18 cellular contexts compared by ENCODE assay signal in genomic region chr2:188922191-188922590, GRCh38. TPM values are rescaled to one million over a fixed set of nuclear protein-coding genes. Genes with fewer than 3 reads are reported as not detected.
DNase-seq lines count a peak whose midpoint lies in the region; ATAC-seq, FAIRE-seq and TF ChIP-seq lines count a peak whose summit lies in the region.
"Had no signal": no experiment of that assay in that cellular context is flagged by ENCODE, and none has a peak within 500 bp of the region (broad histone marks: within the 10 kb centered on the region; RNA-seq: fewer than 3 reads in every experiment).

No MANE protein-coding gene starts in this region.

- peak; percentile 46 for ATAC-seq in foreskin keratinocyte
- ATAC-seq: A549, GM12878, GM23338, HepG2 had no signal

- H3K27me3 Mint-ChIP-seq in immature natural killer cell (ENCODE audit: low read depth in 3 of 3) = no peaks in the 10 kb centered on the region
- no peaks in the 10 kb centered on the region for H3K27me3 Mint-ChIP-seq in CD14-positive monocyte (ENCODE audit: low read depth in 3 of 3)
- H3K27me3 Mint-ChIP-seq: CD4-positive, alpha-beta memory T cell; IgD-negative memory B cell had no signal

- H2AFZ ChIP-seq in mammary epithelial cell (ENCODE audit: low read depth, low read length) (no peak overlapping the region), endothelial cell of umbilical vein (ENCODE audit: low read depth, low read length) (peak overlapping the region; percentile 51)
- H2AFZ ChIP-seq: GM23338 had no signal

- H3K9me3 Mint-ChIP-seq in immature natural killer cell (peaks cover 15 to 49% (median 28%) of the 10 kb centered on the region in 6 donors), CD14-positive monocyte (peaks cover 0 to 8% (median 6%) of the 10 kb centered on the region in 7 donors)
- H3K9me3 Mint-ChIP-seq: GM23338 had no signal

- TF ChIP-seq POLR2A in breast epithelium (IDR thresholded peaks at IDR 0.05) (no peak), endothelial cell of umbilical vein (IDR thresholded peaks at IDR 0.05; ENCODE audit: low read depth, low read length) (no peak)

- H3K36me3 ChIP-seq in mammary epithelial cell (ENCODE audit: insufficient read depth, low read length) (no peaks in the 10 kb centered on the region), breast epithelium (no peaks in the 10 kb centered on the region), endothelial cell of umbilical vein (ENCODE audit: control insufficient read depth in 2 of 2, extremely low read depth in 1 of 2, insufficient read depth in 2 of 2, low read length in 2 of 2) (no peaks in the 10 kb centered on the region)

- 82% methylated on average over 1 of the region's 1 CpG for WGBS in mammary epithelial cell (ENCODE audit: low coverage, missing lambda C conversion rate)

- in situ Hi-C loops in mammary epithelial cell (cut with MboI; ENCODE audit: low sequenced_read_pairs in 2 of 2) = no loop called here

- H3K27ac ChIP-seq in mammary epithelial cell (ENCODE audit: insufficient read depth, low read depth, low read length) (no peak overlapping the region), breast epithelium (no peak overlapping the region), endothelial cell of umbilical vein (ENCODE audit: insufficient read depth, low read depth, low read length) (no peak overlapping the region), foreskin keratinocyte (no peak overlapping the region)
- H3K27ac ChIP-seq: 22Rv1, A549, C4-2B had no signal

- H4K20me1 ChIP-seq in mammary epithelial cell (ENCODE audit: insufficient read depth, low read length) (no peaks in the 10 kb centered on the region), endothelial cell of umbilical vein (replicated peaks; ENCODE audit: control insufficient read depth, extremely low read depth, insufficient read depth, low read length) (no peaks in the 10 kb centered on the region)

- POLR2A ChIA-PET in endothelial cell of umbilical vein (lab: Charles Lee) = no interaction called here

- H3K4me1 Mint-ChIP-seq in immature natural killer cell (no peaks in the 10 kb centered on the region), CD14-positive monocyte (no peaks in the 10 kb centered on the region)
- H3K4me1 Mint-ChIP-seq: CD4-positive, alpha-beta memory T cell; GM23338 had no signal

- dilution Hi-C loops in mammary epithelial cell (cut with HindIII; ENCODE audit: low sequenced_read_pairs) = no loop called here
- dilution Hi-C loops in endothelial cell of umbilical vein (cut with MboI; ENCODE audit: extremely low pct_ligation_motif_present, low sequenced_read_pairs) = no loop called here

- H3K36me3 Mint-ChIP-seq in immature natural killer cell (no peaks in the 10 kb centered on the region), CD14-positive monocyte (no peaks in the 10 kb centered on the region)
- H3K36me3 Mint-ChIP-seq: CD4-positive, alpha-beta memory T cell; IgD-negative memory B cell had no signal

- H3K4me2 ChIP-seq in mammary epithelial cell (ENCODE audit: insufficient read depth, low read depth, low read length) (no peak overlapping the region), endothelial cell of umbilical vein (ENCODE audit: insufficient read depth, low read length) (no peak overlapping the region)
- H3K4me2 ChIP-seq: A549, GM23338 had no signal

- H3K9me1 ChIP-seq in endothelial cell of umbilical vein (replicated peaks; ENCODE audit: control insufficient read depth, extremely low read depth, insufficient read depth, low read length) = no peaks in the 10 kb centered on the region

- DNase-seq in mammary epithelial cell (peak; percentile 25), breast epithelium (ENCODE audit: low spot score in 2 of 2) (no peak), endothelial cell of umbilical vein (ENCODE audit: low read depth, low spot score) (no peak), foreskin keratinocyte (peak in 1 of 2 donors; percentile 29), immature natural killer cell (no peak), CD14-positive monocyte (ENCODE audit: low spot score) (no peak), NCI-H2196 treated with DMSO at 0.1 percent for 48 hours (lab: John Stamatoyannopoulos, UW; ENCODE audit: unreplicated experiment) (no peak)
- DNase-seq: AML-193; CD4-positive, alpha-beta memory T cell; DMS79 treated with DMSO at 0.1 percent for 48 hours had no signal

- H3K4me3 ChIP-seq in mammary epithelial cell (replicated peaks in 1 of 3; ENCODE audit: insufficient read depth in 1 of 3, low read depth in 2 of 3, low read length in 3 of 3) (no peak overlapping the region), breast epithelium (no peak overlapping the region), endothelial cell of umbilical vein (replicated peaks in 1 of 3; ENCODE audit: insufficient read depth in 1 of 3, low read depth in 1 of 3, low read length in 3 of 3) (no peak overlapping the region)
- H3K4me3 ChIP-seq: A549, GM12878, GM23338 had no signal

- H3K27ac Mint-ChIP-seq in immature natural killer cell = no peak overlapping the region
- H3K27ac Mint-ChIP-seq in CD14-positive monocyte = no peak overlapping the region
- H3K27ac Mint-ChIP-seq: CD4-positive, alpha-beta memory T cell; GM23338; IgD-negative memory B cell had no signal

- no peak overlapping the region for H3K9ac ChIP-seq in mammary epithelial cell (ENCODE audit: insufficient read depth, low read length)
- no peak overlapping the region for H3K9ac ChIP-seq in endothelial cell of umbilical vein (replicated peaks; ENCODE audit: extremely low read depth, insufficient read depth, low read length)

- TF ChIP-seq CTCF in mammary epithelial cell (conservative IDR thresholded peaks at IDR 0.05 in 1 of 2, IDR thresholded peaks at IDR 0.05 in 1 of 2; ENCODE audit: extremely low read depth in 1 of 2, insufficient read depth in 1 of 2, low read depth in 1 of 2, low read length in 2 of 2) = no peak
- TF ChIP-seq CTCF in breast epithelium (IDR thresholded peaks at IDR 0.05) = no peak
- TF ChIP-seq CTCF in endothelial cell of umbilical vein (IDR thresholded peaks at IDR 0.05; ENCODE audit: extremely low read depth in 1 of 2, insufficient read depth in 1 of 2, low read depth in 1 of 2, low read length in 2 of 2) = no peak
- TF ChIP-seq CTCF in foreskin keratinocyte (conservative IDR thresholded peaks at IDR 0.05) = no peak
- no peak for TF ChIP-seq CTCF in CD14-positive monocyte (IDR thresholded peaks at IDR 0.05)

- H3K79me2 ChIP-seq in mammary epithelial cell (ENCODE audit: insufficient read depth, low read length) (no peaks in the 10 kb centered on the region), endothelial cell of umbilical vein (ENCODE audit: control insufficient read depth, insufficient read depth, low read length) (no peaks in the 10 kb centered on the region)

- no peak for FAIRE-seq in endothelial cell of umbilical vein (lab: Jason Lieb, UNC)
- FAIRE-seq: A549, GM12878, H54, HepG2 had no signal

- intact Hi-C loops in mammary epithelial cell (cut with micrococcal nuclease) (no loop called here), breast epithelium (cut with DNase I; ENCODE audit: low total_unique reads) (no loop called here), endothelial cell of umbilical vein (cut with micrococcal nuclease) (no loop called here), CD14-positive monocyte (cut with micrococcal nuclease) (no loop called here)

- CTCF ChIA-PET in mammary epithelial cell (lab: Charles Lee; ENCODE audit: low non-redundant PET) = no interaction called here
- CTCF ChIA-PET in endothelial cell of umbilical vein (lab: Charles Lee) = no interaction called here

- H3K4me3 Mint-ChIP-seq in immature natural killer cell = no peak overlapping the region
- no peak overlapping the region for H3K4me3 Mint-ChIP-seq in CD14-positive monocyte
- H3K4me3 Mint-ChIP-seq: CD4-positive, alpha-beta memory T cell; GM23338; IgD-negative memory B cell had no signal

- BruUV-seq in mammary epithelial cell (replicated peaks; lab: Mats Ljungman, UMichigan) = no TSS peak
- BruUV-seq in endothelial cell of umbilical vein (replicated peaks; lab: Mats Ljungman, UMichigan) = no TSS peak

- H3K4me1 ChIP-seq in mammary epithelial cell (ENCODE audit: insufficient read depth, low read length) (no peaks in the 10 kb centered on the region), breast epithelium (no peaks in the 10 kb centered on the region), endothelial cell of umbilical vein (ENCODE audit: control insufficient read depth, extremely low read depth, insufficient read depth, low read length) (no peaks in the 10 kb centered on the region), foreskin keratinocyte (no peaks in the 10 kb centered on the region)
- H3K4me1 ChIP-seq: A549 had no signal

- no peaks in the 10 kb centered on the region for H3K9me3 ChIP-seq in mammary epithelial cell (replicated peaks; ENCODE audit: insufficient read depth, low read length)
- H3K9me3 ChIP-seq in breast epithelium = no peaks in the 10 kb centered on the region
- H3K9me3 ChIP-seq in endothelial cell of umbilical vein (replicated peaks; ENCODE audit: control insufficient read depth, insufficient read depth, low read length) = no peaks in the 10 kb centered on the region
- H3K9me3 ChIP-seq: A549 had no signal

- H3K27me3 ChIP-seq in mammary epithelial cell (ENCODE audit: insufficient read depth, low read length) (no peaks in the 10 kb centered on the region), breast epithelium (no peaks in the 10 kb centered on the region), endothelial cell of umbilical vein (ENCODE audit: control insufficient read depth in 2 of 2, insufficient read depth in 2 of 2, low read length in 2 of 2) (no peaks in the 10 kb centered on the region), foreskin keratinocyte (no peaks in the 10 kb centered on the region)

TF ChIP-seq in endothelial cell of umbilical vein, 7 proteins besides CTCF, POLR2A, EP300 and RAD21 (continues in another document):
- TF ChIP-seq MAX (IDR thresholded peaks at IDR 0.05; ENCODE audit: insufficient read depth, insufficient read length) = no peak

RNA-seq across cellular contexts. Expression of gene COL3A1, which starts 52.0 kb away (rescaled TPM):
- 1 to 10 TPM in 1 of 2 donors, not detected in 1; 3.8 TPM for total RNA-seq in mammary epithelial cell
- 0.03 TPM for polyA plus RNA-seq in mammary epithelial cell
- not detected for polyA minus RNA-seq in mammary epithelial cell
- total RNA-seq in breast epithelium = 100 to 1,000 TPM in 1 of 3 donors, 10 to 100 TPM in 2; 98.1 to 303 (median 98.6) TPM
- total RNA-seq in endothelial cell of umbilical vein = 1.3 and 8.7 TPM in 2 replicates
- polyA plus RNA-seq in endothelial cell of umbilical vein = 2.1 and 2.3 TPM in 2 replicates
- 1.4 and 1.5 TPM in 2 replicates for polyA plus RNA-seq in endothelial cell of umbilical vein (2011; cell fraction: cytosol; rRNA removed)
- polyA plus RNA-seq in endothelial cell of umbilical vein (2011; cell fraction: nucleus; rRNA removed) = 3.7 and 4.2 TPM in 2 replicates
- polyA plus RNA-seq in endothelial cell of umbilical vein (2012) = 0.55 and 0.85 TPM in 2 replicates
- polyA minus RNA-seq in endothelial cell of umbilical vein = 4.4 and 5.5 TPM in 2 replicates
- polyA minus RNA-seq in endothelial cell of umbilical vein (2011; cell fraction: cytosol; rRNA and poly(A)+ RNA removed) = not detected
- 2.3 and 2.4 TPM in 2 replicates for polyA minus RNA-seq in endothelial cell of umbilical vein (2011; cell fraction: nucleus; rRNA and poly(A)+ RNA removed)
- total RNA-seq in foreskin keratinocyte = 0.04 and 0.24 TPM in 2 replicates
- 0.03 and 0.06 TPM in 2 replicates for polyA plus RNA-seq in foreskin keratinocyte
- not detected for polyA plus RNA-seq in immature natural killer cell
- not detected for polyA plus RNA-seq in CD14-positive monocyte
- total RNA-seq: CD4-positive, alpha-beta memory T cell had no signal
- polyA plus RNA-seq: CD4-positive, alpha-beta memory T cell; HepG2; IgD-negative memory B cell had no signal
